1 cellular context compared by ENCODE assay signal in the genomic region with DNA sequence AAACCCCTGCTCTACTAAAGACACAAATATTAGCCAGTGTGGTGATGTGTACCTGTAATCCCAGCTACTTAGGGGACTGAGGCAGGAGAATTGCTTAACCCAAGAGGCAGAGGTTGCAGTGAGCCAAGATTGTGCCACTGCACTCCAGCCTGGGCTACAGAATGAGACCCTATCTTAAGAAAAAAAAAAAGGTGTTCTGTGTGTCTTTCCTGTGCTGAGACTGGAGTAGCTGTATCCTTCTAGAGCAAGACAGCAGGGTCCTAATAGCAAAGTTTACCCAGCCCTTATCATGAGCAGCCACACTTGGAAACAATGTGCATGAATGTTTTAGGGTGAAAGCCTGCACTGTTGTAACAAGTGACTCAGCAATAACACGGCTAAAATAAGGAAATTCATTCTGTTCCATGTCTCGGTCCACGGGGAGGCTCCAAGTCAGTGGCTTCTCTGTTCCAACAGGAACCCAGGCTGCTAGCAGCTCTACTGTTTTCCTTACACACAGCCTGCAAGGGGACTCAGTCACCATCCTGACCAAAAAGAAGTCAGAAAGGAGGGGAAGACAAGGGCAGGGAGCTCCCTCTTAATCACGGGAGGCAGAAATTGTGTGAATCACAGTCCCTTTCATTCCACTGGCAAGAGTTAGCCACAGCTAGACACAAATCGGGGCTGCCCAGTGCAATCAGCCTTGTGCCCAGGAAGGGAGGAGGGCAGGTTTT.
A peak's percentile ranks its signal among the peaks of the same experiment; 100 is the strongest.
TF ChIP-seq lines count a peak whose summit lies in the region.

No MANE protein-coding gene starts in this region.

TF ChIP-seq in K562, 482 proteins besides CTCF, POLR2A, EP300 and RAD21 (continued from another document and continues in another):
- TF ChIP-seq, protein P1, sequence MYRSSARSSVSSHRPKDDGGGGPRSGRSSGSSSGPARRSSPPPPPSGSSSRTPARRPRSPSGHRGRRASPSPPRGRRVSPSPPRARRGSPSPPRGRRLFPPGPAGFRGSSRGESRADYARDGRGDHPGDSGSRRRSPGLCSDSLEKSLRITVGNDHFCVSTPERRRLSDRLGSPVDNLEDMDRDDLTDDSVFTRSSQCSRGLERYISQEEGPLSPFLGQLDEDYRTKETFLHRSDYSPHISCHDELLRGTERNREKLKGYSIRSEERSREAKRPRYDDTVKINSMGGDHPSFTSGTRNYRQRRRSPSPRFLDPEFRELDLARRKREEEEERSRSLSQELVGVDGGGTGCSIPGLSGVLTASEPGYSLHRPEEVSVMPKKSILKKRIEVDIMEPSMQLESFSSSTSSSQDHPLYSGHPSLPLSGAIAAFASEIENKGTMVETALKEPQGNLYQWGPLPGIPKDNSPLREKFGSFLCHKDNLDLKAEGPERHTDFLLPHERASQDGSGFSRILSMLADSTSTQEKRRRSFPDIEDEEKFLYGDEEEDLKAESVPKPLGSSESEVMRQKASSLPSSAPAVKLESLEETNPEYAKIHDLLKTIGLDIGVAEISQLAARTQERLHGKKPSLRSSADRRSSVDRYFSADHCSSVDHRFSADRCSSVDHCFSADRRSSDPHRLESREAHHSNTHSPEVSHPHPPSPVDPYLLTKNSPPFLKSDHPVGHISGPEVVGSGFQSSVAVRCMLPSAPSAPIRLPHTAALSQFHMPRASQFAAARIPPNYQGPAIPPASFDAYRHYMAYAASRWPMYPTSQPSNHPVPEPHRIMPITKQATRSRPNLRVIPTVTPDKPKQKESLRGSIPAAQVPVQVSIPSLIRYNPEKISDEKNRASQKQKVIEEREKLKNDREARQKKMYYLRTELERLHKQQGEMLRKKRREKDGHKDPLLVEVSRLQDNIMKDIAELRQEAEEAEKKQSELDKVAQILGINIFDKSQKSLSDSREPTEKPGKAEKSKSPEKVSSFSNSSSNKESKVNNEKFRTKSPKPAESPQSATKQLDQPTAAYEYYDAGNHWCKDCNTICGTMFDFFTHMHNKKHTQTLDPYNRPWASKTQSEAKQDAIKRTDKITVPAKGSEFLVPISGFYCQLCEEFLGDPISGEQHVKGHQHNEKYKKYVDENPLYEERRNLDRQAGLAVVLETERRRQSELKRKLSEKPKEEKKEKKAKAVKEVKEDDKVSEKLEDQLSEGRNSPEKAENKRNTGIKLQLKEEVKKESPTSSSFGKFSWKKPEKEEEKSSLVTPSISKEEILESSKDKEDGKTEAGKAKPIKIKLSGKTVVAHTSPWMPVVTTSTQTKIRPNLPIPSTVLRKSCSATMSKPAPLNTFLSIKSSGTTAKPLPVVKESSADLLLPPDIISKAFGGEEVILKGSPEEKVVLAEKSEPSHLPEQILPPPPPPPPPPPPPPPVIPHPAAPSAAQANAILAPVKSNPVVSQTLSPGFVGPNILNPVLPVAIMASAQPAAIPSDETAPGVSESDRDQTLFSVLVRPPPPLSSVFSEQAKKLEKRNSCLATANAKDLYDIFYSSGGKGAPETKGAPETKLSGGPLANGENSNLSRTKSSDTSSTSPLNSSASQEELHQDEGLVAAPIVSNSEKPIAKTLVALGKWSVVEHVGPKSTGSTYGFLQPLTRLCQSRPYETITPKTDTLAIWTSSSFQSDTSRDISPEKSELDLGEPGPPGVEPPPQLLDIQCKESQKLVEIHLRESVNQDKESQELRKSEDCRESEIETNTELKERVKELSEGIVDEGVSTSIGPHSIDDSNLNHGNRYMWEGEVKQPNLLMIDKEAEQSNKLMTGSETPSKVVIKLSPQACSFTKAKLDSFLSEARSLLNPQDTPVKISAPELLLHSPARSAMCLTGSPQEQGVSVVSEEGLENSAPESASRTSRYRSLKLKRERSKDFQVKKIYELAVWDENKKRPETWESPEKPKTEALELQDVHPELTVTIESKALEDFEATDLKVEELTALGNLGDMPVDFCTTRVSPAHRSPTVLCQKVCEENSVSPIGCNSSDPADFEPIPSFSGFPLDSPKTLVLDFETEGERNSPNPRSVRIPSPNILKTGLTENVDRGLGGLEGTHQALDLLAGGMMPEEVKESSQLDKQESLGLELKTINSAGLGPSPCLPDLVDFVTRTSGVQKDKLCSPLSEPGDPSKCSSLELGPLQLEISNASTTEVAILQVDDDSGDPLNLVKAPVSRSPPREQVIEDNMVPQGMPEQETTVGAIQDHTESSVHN (IDR thresholded peaks at IDR 0.05; ENCODE audit: borderline replicate concordance in 1 of 2, low read depth in 1 of 2) = peak in 1 of 2 experiments; percentile 74; a peak in 1 of 4 replicates
- TF ChIP-seq, protein P2, sequence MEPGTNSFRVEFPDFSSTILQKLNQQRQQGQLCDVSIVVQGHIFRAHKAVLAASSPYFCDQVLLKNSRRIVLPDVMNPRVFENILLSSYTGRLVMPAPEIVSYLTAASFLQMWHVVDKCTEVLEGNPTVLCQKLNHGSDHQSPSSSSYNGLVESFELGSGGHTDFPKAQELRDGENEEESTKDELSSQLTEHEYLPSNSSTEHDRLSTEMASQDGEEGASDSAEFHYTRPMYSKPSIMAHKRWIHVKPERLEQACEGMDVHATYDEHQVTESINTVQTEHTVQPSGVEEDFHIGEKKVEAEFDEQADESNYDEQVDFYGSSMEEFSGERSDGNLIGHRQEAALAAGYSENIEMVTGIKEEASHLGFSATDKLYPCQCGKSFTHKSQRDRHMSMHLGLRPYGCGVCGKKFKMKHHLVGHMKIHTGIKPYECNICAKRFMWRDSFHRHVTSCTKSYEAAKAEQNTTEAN (CRISPR knock-in tag; IDR thresholded peaks at IDR 0.05) = no peak
- TF ChIP-seq FOXJ3 (CRISPR knock-in tag; IDR thresholded peaks at IDR 0.05) (no peak), PHF20 (IDR thresholded peaks at IDR 0.05; ENCODE audit: partially characterized antibody) (no peak), NCOA6 (IDR thresholded peaks at IDR 0.05) (no peak), HCFC1 (IDR thresholded peaks at IDR 0.05; ENCODE audit: low read depth, low read length) (no peak), HLTF (IDR thresholded peaks at IDR 0.05) (no peak), ZNF24 (IDR thresholded peaks at IDR 0.05) (peak; percentile 77), NEUROD1 (IDR thresholded peaks at IDR 0.05; ENCODE audit: borderline replicate concordance, low read depth, low read length, partially characterized antibody) (peak; percentile 89), ATF7 (IDR thresholded peaks at IDR 0.05) (peak; percentile 83), ZNF551 (CRISPR knock-in tag; IDR thresholded peaks at IDR 0.05) (no peak), NFXL1 (CRISPR knock-in tag; IDR thresholded peaks at IDR 0.05) (no peak), ZNF324 (CRISPR knock-in tag; IDR thresholded peaks at IDR 0.05) (no peak), ETV5 (CRISPR knock-in tag; IDR thresholded peaks at IDR 0.05; ENCODE audit: low read depth) (no peak), RFX5 (IDR thresholded peaks at IDR 0.05; ENCODE audit: low read depth, low read length) (no peak)
- TF ChIP-seq, protein P3, sequence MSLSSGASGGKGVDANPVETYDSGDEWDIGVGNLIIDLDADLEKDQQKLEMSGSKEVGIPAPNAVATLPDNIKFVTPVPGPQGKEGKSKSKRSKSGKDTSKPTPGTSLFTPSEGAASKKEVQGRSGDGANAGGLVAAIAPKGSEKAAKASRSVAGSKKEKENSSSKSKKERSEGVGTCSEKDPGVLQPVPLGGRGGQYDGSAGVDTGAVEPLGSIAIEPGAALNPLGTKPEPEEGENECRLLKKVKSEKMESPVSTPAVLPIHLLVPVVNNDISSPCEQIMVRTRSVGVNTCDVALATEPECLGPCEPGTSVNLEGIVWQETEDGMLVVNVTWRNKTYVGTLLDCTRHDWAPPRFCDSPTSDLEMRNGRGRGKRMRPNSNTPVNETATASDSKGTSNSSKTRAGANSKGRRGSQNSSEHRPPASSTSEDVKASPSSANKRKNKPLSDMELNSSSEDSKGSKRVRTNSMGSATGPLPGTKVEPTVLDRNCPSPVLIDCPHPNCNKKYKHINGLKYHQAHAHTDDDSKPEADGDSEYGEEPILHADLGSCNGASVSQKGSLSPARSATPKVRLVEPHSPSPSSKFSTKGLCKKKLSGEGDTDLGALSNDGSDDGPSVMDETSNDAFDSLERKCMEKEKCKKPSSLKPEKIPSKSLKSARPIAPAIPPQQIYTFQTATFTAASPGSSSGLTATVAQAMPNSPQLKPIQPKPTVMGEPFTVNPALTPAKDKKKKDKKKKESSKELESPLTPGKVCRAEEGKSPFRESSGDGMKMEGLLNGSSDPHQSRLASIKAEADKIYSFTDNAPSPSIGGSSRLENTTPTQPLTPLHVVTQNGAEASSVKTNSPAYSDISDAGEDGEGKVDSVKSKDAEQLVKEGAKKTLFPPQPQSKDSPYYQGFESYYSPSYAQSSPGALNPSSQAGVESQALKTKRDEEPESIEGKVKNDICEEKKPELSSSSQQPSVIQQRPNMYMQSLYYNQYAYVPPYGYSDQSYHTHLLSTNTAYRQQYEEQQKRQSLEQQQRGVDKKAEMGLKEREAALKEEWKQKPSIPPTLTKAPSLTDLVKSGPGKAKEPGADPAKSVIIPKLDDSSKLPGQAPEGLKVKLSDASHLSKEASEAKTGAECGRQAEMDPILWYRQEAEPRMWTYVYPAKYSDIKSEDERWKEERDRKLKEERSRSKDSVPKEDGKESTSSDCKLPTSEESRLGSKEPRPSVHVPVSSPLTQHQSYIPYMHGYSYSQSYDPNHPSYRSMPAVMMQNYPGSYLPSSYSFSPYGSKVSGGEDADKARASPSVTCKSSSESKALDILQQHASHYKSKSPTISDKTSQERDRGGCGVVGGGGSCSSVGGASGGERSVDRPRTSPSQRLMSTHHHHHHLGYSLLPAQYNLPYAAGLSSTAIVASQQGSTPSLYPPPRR (CRISPR knock-in tag; IDR thresholded peaks at IDR 0.05; ENCODE audit: borderline replicate concordance) = peak; percentile 53; the same call in 1 of the 2 replicates
- TF ChIP-seq, protein P4, sequence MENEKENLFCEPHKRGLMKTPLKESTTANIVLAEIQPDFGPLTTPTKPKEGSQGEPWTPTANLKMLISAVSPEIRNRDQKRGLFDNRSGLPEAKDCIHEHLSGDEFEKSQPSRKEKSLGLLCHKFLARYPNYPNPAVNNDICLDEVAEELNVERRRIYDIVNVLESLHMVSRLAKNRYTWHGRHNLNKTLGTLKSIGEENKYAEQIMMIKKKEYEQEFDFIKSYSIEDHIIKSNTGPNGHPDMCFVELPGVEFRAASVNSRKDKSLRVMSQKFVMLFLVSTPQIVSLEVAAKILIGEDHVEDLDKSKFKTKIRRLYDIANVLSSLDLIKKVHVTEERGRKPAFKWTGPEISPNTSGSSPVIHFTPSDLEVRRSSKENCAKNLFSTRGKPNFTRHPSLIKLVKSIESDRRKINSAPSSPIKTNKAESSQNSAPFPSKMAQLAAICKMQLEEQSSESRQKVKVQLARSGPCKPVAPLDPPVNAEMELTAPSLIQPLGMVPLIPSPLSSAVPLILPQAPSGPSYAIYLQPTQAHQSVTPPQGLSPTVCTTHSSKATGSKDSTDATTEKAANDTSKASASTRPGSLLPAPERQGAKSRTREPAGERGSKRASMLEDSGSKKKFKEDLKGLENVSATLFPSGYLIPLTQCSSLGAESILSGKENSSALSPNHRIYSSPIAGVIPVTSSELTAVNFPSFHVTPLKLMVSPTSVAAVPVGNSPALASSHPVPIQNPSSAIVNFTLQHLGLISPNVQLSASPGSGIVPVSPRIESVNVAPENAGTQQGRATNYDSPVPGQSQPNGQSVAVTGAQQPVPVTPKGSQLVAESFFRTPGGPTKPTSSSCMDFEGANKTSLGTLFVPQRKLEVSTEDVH (IDR thresholded peaks at IDR 0.05; ENCODE audit: low read depth, partially characterized antibody) = peak; percentile 68
- TF ChIP-seq, protein P5, sequence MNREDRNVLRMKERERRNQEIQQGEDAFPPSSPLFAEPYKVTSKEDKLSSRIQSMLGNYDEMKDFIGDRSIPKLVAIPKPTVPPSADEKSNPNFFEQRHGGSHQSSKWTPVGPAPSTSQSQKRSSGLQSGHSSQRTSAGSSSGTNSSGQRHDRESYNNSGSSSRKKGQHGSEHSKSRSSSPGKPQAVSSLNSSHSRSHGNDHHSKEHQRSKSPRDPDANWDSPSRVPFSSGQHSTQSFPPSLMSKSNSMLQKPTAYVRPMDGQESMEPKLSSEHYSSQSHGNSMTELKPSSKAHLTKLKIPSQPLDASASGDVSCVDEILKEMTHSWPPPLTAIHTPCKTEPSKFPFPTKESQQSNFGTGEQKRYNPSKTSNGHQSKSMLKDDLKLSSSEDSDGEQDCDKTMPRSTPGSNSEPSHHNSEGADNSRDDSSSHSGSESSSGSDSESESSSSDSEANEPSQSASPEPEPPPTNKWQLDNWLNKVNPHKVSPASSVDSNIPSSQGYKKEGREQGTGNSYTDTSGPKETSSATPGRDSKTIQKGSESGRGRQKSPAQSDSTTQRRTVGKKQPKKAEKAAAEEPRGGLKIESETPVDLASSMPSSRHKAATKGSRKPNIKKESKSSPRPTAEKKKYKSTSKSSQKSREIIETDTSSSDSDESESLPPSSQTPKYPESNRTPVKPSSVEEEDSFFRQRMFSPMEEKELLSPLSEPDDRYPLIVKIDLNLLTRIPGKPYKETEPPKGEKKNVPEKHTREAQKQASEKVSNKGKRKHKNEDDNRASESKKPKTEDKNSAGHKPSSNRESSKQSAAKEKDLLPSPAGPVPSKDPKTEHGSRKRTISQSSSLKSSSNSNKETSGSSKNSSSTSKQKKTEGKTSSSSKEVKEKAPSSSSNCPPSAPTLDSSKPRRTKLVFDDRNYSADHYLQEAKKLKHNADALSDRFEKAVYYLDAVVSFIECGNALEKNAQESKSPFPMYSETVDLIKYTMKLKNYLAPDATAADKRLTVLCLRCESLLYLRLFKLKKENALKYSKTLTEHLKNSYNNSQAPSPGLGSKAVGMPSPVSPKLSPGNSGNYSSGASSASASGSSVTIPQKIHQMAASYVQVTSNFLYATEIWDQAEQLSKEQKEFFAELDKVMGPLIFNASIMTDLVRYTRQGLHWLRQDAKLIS (CRISPR knock-in tag; IDR thresholded peaks at IDR 0.05) = no peak
- TF ChIP-seq, protein P6, sequence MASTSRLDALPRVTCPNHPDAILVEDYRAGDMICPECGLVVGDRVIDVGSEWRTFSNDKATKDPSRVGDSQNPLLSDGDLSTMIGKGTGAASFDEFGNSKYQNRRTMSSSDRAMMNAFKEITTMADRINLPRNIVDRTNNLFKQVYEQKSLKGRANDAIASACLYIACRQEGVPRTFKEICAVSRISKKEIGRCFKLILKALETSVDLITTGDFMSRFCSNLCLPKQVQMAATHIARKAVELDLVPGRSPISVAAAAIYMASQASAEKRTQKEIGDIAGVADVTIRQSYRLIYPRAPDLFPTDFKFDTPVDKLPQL (IDR thresholded peaks at IDR 0.05; ENCODE audit: extremely low read depth, insufficient read length) = no peak
